ENCODE assay signal across 1 cellular context in the genomic region with DNA sequence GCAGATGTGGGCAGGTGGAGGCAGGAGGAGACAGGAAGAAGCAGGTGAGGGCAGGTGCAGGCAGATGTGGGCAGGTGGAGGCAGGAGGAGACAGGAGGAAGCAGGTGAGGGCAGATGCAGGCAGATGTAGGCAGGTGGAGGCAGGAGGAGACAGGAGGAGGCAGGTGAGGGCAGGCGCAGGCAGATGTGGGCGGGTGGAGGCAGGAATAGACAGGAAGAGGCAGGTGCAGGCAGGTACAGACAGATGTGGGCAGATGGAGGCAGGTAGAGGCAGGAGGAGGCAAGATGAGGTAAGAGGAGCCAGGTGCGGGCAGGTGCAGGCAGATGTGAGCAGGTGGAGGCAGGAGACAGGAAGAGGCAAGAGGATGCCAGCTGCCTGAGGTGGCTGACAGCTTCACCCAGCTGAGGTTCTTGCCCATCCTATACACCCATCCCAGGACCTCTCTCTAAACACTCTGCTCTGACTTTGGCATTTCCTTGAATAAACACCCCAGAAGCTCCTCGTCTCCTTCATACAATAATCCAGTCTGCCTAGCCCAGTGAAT.
TF ChIP-seq lines count a peak whose summit lies in the region.

No MANE protein-coding gene starts in this region.

TF ChIP-seq in H1, 55 proteins besides CTCF, POLR2A, EP300 and RAD21:
- no peak for TF ChIP-seq SUZ12 (IDR thresholded peaks at IDR 0.05; ENCODE audit: low read length)
- TF ChIP-seq TEAD4 (IDR thresholded peaks at IDR 0.05; ENCODE audit: low read depth, low read length), result no peak
- TF ChIP-seq PHF8 (conservative IDR thresholded peaks at IDR 0.05; ENCODE audit: low read depth, low read length), result no peak
- no peak for TF ChIP-seq SRF (IDR thresholded peaks at IDR 0.05; ENCODE audit: low read depth, low read length)
- TF ChIP-seq TAF7 (optimal IDR thresholded peaks at IDR 0.05; ENCODE audit: borderline replicate concordance, low read depth, low read length), result no peak
- TF ChIP-seq CBX5 (IDR thresholded peaks at IDR 0.05; ENCODE audit: low read depth, low read length), result no peak
- TF ChIP-seq ASH2L (IDR thresholded peaks at IDR 0.05; ENCODE audit: low read length), result no peak
- no peak for TF ChIP-seq JUND (IDR thresholded peaks at IDR 0.05; ENCODE audit: low read length)
- no peak for TF ChIP-seq MAFK (IDR thresholded peaks at IDR 0.05; ENCODE audit: low read depth, low read length)
- TF ChIP-seq TAF1 (IDR thresholded peaks at IDR 0.05; ENCODE audit: low read depth, low read length), result no peak
- TF ChIP-seq MAX (IDR thresholded peaks at IDR 0.05), result no peak
- TF ChIP-seq SP1 (IDR thresholded peaks at IDR 0.05; ENCODE audit: low read depth, low read length), result no peak
- no peak for TF ChIP-seq ZNF274 (IDR thresholded peaks at IDR 0.05; ENCODE audit: borderline replicate concordance, extremely low read depth, low read length)
TF ChIP-seq in H1: peak in this region for 0.
